Comparison of ENCODE assay signal across 19 cellular contexts in genomic region chr20:25459916-25460590, GRCh38.
"Had no signal": no experiment of that assay in that cellular context is flagged by ENCODE, and none has a peak within 500 bp of the region (broad histone marks: within the 10 kb centered on the region; RNA-seq: fewer than 3 reads in every experiment).

No MANE protein-coding gene starts in this region.

- H3K27ac ChIP-seq: colonic mucosa, hepatocyte, thyroid gland, uterus had no signal

- H3K4me2 ChIP-seq: hepatocyte had no signal

- H3K4me3 ChIP-seq: colonic mucosa, hepatocyte, mucosa of descending colon, suprapubic skin, thyroid gland, uterus had no signal

- FAIRE-seq: endothelial cell of umbilical vein, small intestine had no signal

- H3K27ac Mint-ChIP-seq: endodermal cell; naive thymus-derived CD8-positive, alpha-beta T cell; type B pancreatic cell had no signal

- H3K9me3 Mint-ChIP-seq: endodermal cell; naive thymus-derived CD8-positive, alpha-beta T cell; type B pancreatic cell had no signal

- H3K4me3 Mint-ChIP-seq: endodermal cell, type B pancreatic cell had no signal

- H3K4me1 Mint-ChIP-seq: endodermal cell had no signal

- H3K27me3 ChIP-seq: colonic mucosa, hepatocyte, suprapubic skin, thyroid gland, uterus had no signal

- DNase-seq: colonic mucosa; effector CD4-positive, alpha-beta T cell; erythroblast; foreskin melanocyte; left colon; left ventricle myocardium superior; mucosa of descending colon; naive thymus-derived CD8-positive, alpha-beta T cell; right cardiac atrium; small intestine; stimulated activated CD4-positive, alpha-beta T cell treated with anti-CD3 and anti-CD28 coated beads, Interleukin-12 subunit alpha, Interleukin-12 subunit beta, amount 100 ng/mL, for 4 hours; stimulated activated naive CD4-positive, alpha-beta T cell treated with Interleukin-2 at 50 U/mL for 16 hours; thyroid gland; uterus had no signal

- H3K4me1 ChIP-seq: colonic mucosa, suprapubic skin, thyroid gland, uterus had no signal

- H3K36me3 ChIP-seq: colonic mucosa, uterus had no signal

- H3K9me3 ChIP-seq: colonic mucosa, mucosa of descending colon, suprapubic skin, thyroid gland, uterus had no signal

- H3K27me3 Mint-ChIP-seq: naive thymus-derived CD8-positive, alpha-beta T cell; type B pancreatic cell had no signal
